In genomic region chr10:120741415-120741814, GRCh38 we compare ENCODE assay signal across 29 cellular contexts.
A peak's percentile ranks its signal among the peaks of the same experiment; 100 is the strongest.
DNase-seq lines count a peak whose midpoint lies in the region; TF ChIP-seq lines count a peak whose summit lies in the region.
"Had no signal": no experiment of that assay in that cellular context is flagged by ENCODE, and none has a peak within 500 bp of the region (broad histone marks: within the 10 kb centered on the region; RNA-seq: fewer than 3 reads in every experiment).

No MANE protein-coding gene starts in this region.

- no peak overlapping the region for H3K4me3 ChIP-seq in neural progenitor cell
- H3K4me3 ChIP-seq in neuronal stem cell (ENCODE audit: low read length in 2 of 2): no peak overlapping the region
- H3K4me3 ChIP-seq in coronary artery: no peak overlapping the region
- H3K4me3 ChIP-seq: breast epithelium, gastrocnemius medialis, HAP-1, lower lobe of right lung, tibial artery had no signal

- no peak overlapping the region for H3K27ac Mint-ChIP-seq in neural progenitor cell
- H3K27ac Mint-ChIP-seq: activated naive CD8-positive, alpha-beta T cell treated with anti-CD3 and anti-CD28 coated beads for 36 hours; B cell; CD4-positive, alpha-beta memory T cell; IgD-negative memory B cell; naive thymus-derived CD8-positive, alpha-beta T cell had no signal

- H3K9me3 Mint-ChIP-seq in neural progenitor cell: no peaks in the 10 kb centered on the region
- H3K9me3 Mint-ChIP-seq: activated naive CD8-positive, alpha-beta T cell treated with anti-CD3 and anti-CD28 coated beads for 36 hours; IgD-negative memory B cell; naive thymus-derived CD8-positive, alpha-beta T cell had no signal

- H4K20me1 ChIP-seq in neural progenitor cell (ENCODE audit: low read depth): no peaks in the 10 kb centered on the region

- no peaks in the 10 kb centered on the region for H3K9me3 ChIP-seq in neural progenitor cell (ENCODE audit: low read depth)
- no peaks in the 10 kb centered on the region for H3K9me3 ChIP-seq in neuronal stem cell (replicated peaks in 1 of 2; ENCODE audit: control insufficient read depth in 2 of 2, insufficient read depth in 1 of 2, low read depth in 1 of 2, low read length in 2 of 2)
- H3K9me3 ChIP-seq: breast epithelium, gastrocnemius medialis, HAP-1, lower lobe of right lung, tibial artery had no signal

- H3K79me1 ChIP-seq in neuronal stem cell (ENCODE audit: low read depth, low read length): no peaks in the 10 kb centered on the region

- no peaks in the 10 kb centered on the region for H3F3A ChIP-seq in neural progenitor cell (ENCODE audit: low read depth)

- H3K4me1 Mint-ChIP-seq in neural progenitor cell: peaks cover 6% of the 10 kb centered on the region
- H3K4me1 Mint-ChIP-seq: activated naive CD8-positive, alpha-beta T cell treated with anti-CD3 and anti-CD28 coated beads for 36 hours; B cell; CD4-positive, alpha-beta memory T cell; IgD-negative memory B cell; naive thymus-derived CD8-positive, alpha-beta T cell had no signal

- H4K91ac ChIP-seq in neuronal stem cell (ENCODE audit: low read depth, low read length, poor library complexity): no peak overlapping the region

- no peaks in the 10 kb centered on the region for H3K79me2 ChIP-seq in neural progenitor cell (ENCODE audit: low read depth)

- no peak overlapping the region for H3K14ac ChIP-seq in neuronal stem cell (ENCODE audit: low read length)

- H3K27me3 ChIP-seq in neural progenitor cell (no peaks in the 10 kb centered on the region), neuronal stem cell (ENCODE audit: control insufficient read depth in 3 of 3, insufficient read depth in 3 of 3, low read depth in 1 of 3, low read length in 3 of 3) (peaks cover 0 to 15% (median 0%) of the 10 kb centered on the region in 3 experiments)
- H3K27me3 ChIP-seq: tibial artery had no signal

- no CpG with 5 or more reads among the region's 5 CpGs for WGBS in neuronal stem cell (ENCODE audit: extremely low coverage in 2 of 2, insufficient read length in 2 of 2, insufficient replicate concordance in 1 of 2), 2 donors

- H3K36me3 Mint-ChIP-seq in neural progenitor cell: no peaks in the 10 kb centered on the region
- H3K36me3 Mint-ChIP-seq: activated naive CD8-positive, alpha-beta T cell treated with anti-CD3 and anti-CD28 coated beads for 36 hours; CD4-positive, alpha-beta memory T cell; IgD-negative memory B cell; naive thymus-derived CD8-positive, alpha-beta T cell had no signal

- H3K27ac ChIP-seq in neural progenitor cell (no peak overlapping the region), neuronal stem cell (replicated peaks; ENCODE audit: low read length) (no peak overlapping the region), coronary artery (no peak overlapping the region)
- H3K27ac ChIP-seq: breast epithelium, gastrocnemius medialis, lower lobe of right lung, tibial artery, WERI-Rb-1 had no signal

- peaks cover 9% of the 10 kb centered on the region for H3K27me3 Mint-ChIP-seq in neural progenitor cell (ENCODE audit: insufficient read depth, low read depth)
- H3K27me3 Mint-ChIP-seq: activated naive CD8-positive, alpha-beta T cell treated with anti-CD3 and anti-CD28 coated beads for 36 hours; CD4-positive, alpha-beta memory T cell had no signal

- H2BK120ac ChIP-seq in neuronal stem cell (ENCODE audit: low read depth, low read length): no peak overlapping the region

- H3K4me2 ChIP-seq in neural progenitor cell: no peak overlapping the region
- no peak overlapping the region for H3K4me2 ChIP-seq in neuronal stem cell (ENCODE audit: insufficient read depth, low read length, poor library complexity, severe bottlenecking)

- no peak overlapping the region for H2BK5ac ChIP-seq in neuronal stem cell (ENCODE audit: low read length)

- peaks cover 3% of the 10 kb centered on the region for H3K4me1 ChIP-seq in neural progenitor cell
- H3K4me1 ChIP-seq in neuronal stem cell (ENCODE audit: control insufficient read depth in 2 of 2, insufficient read depth in 1 of 2, low read depth in 1 of 2, low read length in 2 of 2): no peaks in the 10 kb centered on the region
- H3K4me1 ChIP-seq: breast epithelium, gastrocnemius medialis, HAP-1, lower lobe of right lung, tibial artery had no signal

- H2BK12ac ChIP-seq in neuronal stem cell (ENCODE audit: low read length): no peak overlapping the region

- no peak overlapping the region for H3K4ac ChIP-seq in neuronal stem cell (ENCODE audit: low read length)

- H2AFZ ChIP-seq in neural progenitor cell (replicated peaks) (peak overlapping the region; percentile 32), neuronal stem cell (ENCODE audit: low read length) (no peak overlapping the region)

- H3K9ac ChIP-seq in neural progenitor cell (no peak overlapping the region), neuronal stem cell (ENCODE audit: low read depth, low read length, poor library complexity) (no peak overlapping the region)

- no peak overlapping the region for H2BK15ac ChIP-seq in neuronal stem cell (ENCODE audit: low read length)

- TF ChIP-seq CTCF in neural progenitor cell (IDR thresholded peaks at IDR 0.05) (no peak), coronary artery (IDR thresholded peaks at IDR 0.05) (no peak)

- H2AK5ac ChIP-seq in neuronal stem cell (ENCODE audit: low read depth, low read length): no peak overlapping the region

- no peak overlapping the region for H3K23ac ChIP-seq in neuronal stem cell (ENCODE audit: low read depth, low read length, poor library complexity)

- peak; percentile 19 for DNase-seq in NCI-H2227 (lab: John Stamatoyannopoulos, UW; ENCODE audit: unreplicated experiment)
- no peak for DNase-seq in NCI-H2227 treated with DMSO at 0.1 percent for 48 hours (lab: John Stamatoyannopoulos, UW)
- DNase-seq in HuH-7 (ENCODE audit: low spot score): peak; percentile 6
- DNase-seq in NCI-H69 (lab: John Stamatoyannopoulos, UW): peak; percentile 93
- DNase-seq in neural progenitor cell (ENCODE audit: low spot score): no peak
- no peak for DNase-seq in neuronal stem cell (ENCODE audit: low spot score)
- DNase-seq in SIG-M5 (lab: John Stamatoyannopoulos, UW): no peak
- DNase-seq in coronary artery (ENCODE audit: low spot score): no peak
- DNase-seq: activated CD4-positive, alpha-beta T cell treated with anti-CD3 and anti-CD28 coated beads for 48 hours; activated effector memory CD4-positive, alpha-beta T cell treated with anti-CD3 and anti-CD28 coated beads, Interleukin-2, amount 50 U/mL, for 16 hours; activated naive CD8-positive, alpha-beta T cell treated with anti-CD3 and anti-CD28 coated beads for 36 hours; anterior cingulate cortex; CD4-positive, alpha-beta memory T cell; gastrocnemius medialis; kidney glomerular epithelial cell; lower lobe of right lung; naive thymus-derived CD8-positive, alpha-beta T cell; NCI-H2029 treated with DMSO at 0.1 percent for 48 hours; NCI-H524 treated with DMSO at 0.1 percent for 48 hours; occipital lobe; stimulated activated CD4-positive, alpha-beta T cell treated with anti-CD3 and anti-CD28 coated beads, Interleukin-4, amount 100 ng/mL, for 1 hour; SW 1271; T-helper 9 cell; tibial artery; WERI-Rb-1 had no signal

- no peak overlapping the region for H4K8ac ChIP-seq in neuronal stem cell (ENCODE audit: low read depth, low read length)

- H3K4me3 Mint-ChIP-seq in neural progenitor cell: no peak overlapping the region
- H3K4me3 Mint-ChIP-seq: activated naive CD8-positive, alpha-beta T cell treated with anti-CD3 and anti-CD28 coated beads for 36 hours; B cell; CD4-positive, alpha-beta memory T cell; IgD-negative memory B cell; naive thymus-derived CD8-positive, alpha-beta T cell had no signal

- H3K18ac ChIP-seq in neuronal stem cell (ENCODE audit: low read length): no peak overlapping the region

- H3K36me3 ChIP-seq in neural progenitor cell: no peaks in the 10 kb centered on the region
- no peaks in the 10 kb centered on the region for H3K36me3 ChIP-seq in neuronal stem cell (replicated peaks in 1 of 2; ENCODE audit: control insufficient read depth in 2 of 2, insufficient read depth in 2 of 2, low read length in 2 of 2)
- H3K36me3 ChIP-seq: breast epithelium, gastrocnemius medialis, HAP-1, lower lobe of right lung, tibial artery, WERI-Rb-1 had no signal

Comparison
In these comparisons a context has a peak if more than half of its experiments do, and no peak if none do; other contexts are left out.
1. DNase-seq: peak in NCI-H2227 (single experiment), HuH-7 (single experiment) and NCI-H69 (single experiment); none in NCI-H2227 treated with DMSO at 0.1 percent for 48 hours (single experiment), neural progenitor cell (single experiment), neuronal stem cell (single experiment), SIG-M5 (single experiment) and coronary artery (single experiment).